Comparison of ENCODE assay signal across 23 cellular contexts in the genomic region with DNA sequence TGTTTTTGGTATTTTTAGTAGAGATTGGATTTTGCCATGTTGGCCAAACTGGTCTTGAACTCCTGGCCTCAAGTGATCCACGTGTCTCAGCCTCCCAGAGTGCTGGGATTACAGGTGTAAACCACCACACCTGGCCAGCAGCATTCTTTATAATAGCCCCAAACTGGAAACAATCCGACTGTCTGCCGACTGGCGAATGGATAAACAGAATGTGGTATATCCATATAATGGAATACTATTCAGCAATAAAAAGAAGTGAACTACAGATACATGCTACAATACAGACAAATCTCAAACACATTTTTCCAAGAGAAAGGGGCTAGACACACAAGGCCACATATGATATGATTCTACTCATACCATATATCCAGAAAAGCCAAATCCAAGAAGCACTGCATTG.
A peak's percentile ranks its signal among the peaks of the same experiment; 100 is the strongest.
DNase-seq lines count a peak whose midpoint lies in the region; ATAC-seq and TF ChIP-seq lines count a peak whose summit lies in the region.
"Had no signal": no experiment of that assay in that cellular context is flagged by ENCODE, and none has a peak within 500 bp of the region (broad histone marks: within the 10 kb centered on the region; RNA-seq: fewer than 3 reads in every experiment).

No MANE protein-coding gene starts in this region.

- H3K4me1 Mint-ChIP-seq in stimulated activated naive B cell treated with anti-CD40 and anti-IgM and Interleukin-4, amounts not matched to agents 10 μg/mL and 1 μg/mL and 100 μg/mL, for 72 hours: no peaks in the 10 kb centered on the region
- H3K4me1 Mint-ChIP-seq: CD14-positive monocyte; CD4-positive, alpha-beta memory T cell; CD4-positive, CD25-positive, alpha-beta regulatory T cell; CD8-positive, alpha-beta memory T cell had no signal

- no peaks in the 10 kb centered on the region for H3K36me3 ChIP-seq in right atrium auricular region
- H3K36me3 ChIP-seq: BE2C, BLaER1 had no signal

- peaks cover 0 to 36% of the 10 kb centered on the region in 2 donors for H3K9me3 ChIP-seq in right atrium auricular region
- H3K9me3 ChIP-seq: BE2C had no signal

- H3K27me3 Mint-ChIP-seq in stimulated activated naive B cell treated with anti-CD40 and anti-IgM and Interleukin-4, amounts not matched to agents 10 μg/mL and 1 μg/mL and 100 μg/mL, for 72 hours: peaks cover 26 to 37% of the 10 kb centered on the region in 2 donors

- H3K27me3 ChIP-seq in right atrium auricular region: no peaks in the 10 kb centered on the region
- H3K27me3 ChIP-seq: BE2C, BLaER1 had no signal

- no peak for TF ChIP-seq CTCF in right atrium auricular region (IDR thresholded peaks at IDR 0.05)

- H3K9me3 Mint-ChIP-seq in stimulated activated naive B cell treated with anti-CD40 and anti-IgM and Interleukin-4, amounts not matched to agents 10 μg/mL and 1 μg/mL and 100 μg/mL, for 72 hours: peaks cover 7 to 16% of the 10 kb centered on the region in 2 donors

- intact Hi-C loops in cardiac septum (cut with DNase I): no loop called here

- H3K27ac ChIP-seq in right atrium auricular region: no peak overlapping the region
- H3K27ac ChIP-seq: BLaER1 had no signal

- H3K27ac Mint-ChIP-seq in stimulated activated naive B cell treated with anti-CD40 and anti-IgM and Interleukin-4, amounts not matched to agents 10 μg/mL and 1 μg/mL and 100 μg/mL, for 72 hours: no peak overlapping the region
- H3K27ac Mint-ChIP-seq: CD14-positive monocyte; CD4-positive, alpha-beta memory T cell; CD4-positive, CD25-positive, alpha-beta regulatory T cell; CD8-positive, alpha-beta memory T cell had no signal

- no peak for ATAC-seq in stimulated activated naive B cell treated with anti-CD40 and anti-IgM and Interleukin-4, amounts not matched to agents 10 μg/mL and 1 μg/mL and 100 μg/mL, for 72 hours (replicated peaks)
- ATAC-seq: GM12878 had no signal

- DNase-seq in cardiac septum (ENCODE audit: low spot score): peak; percentile 5
- no peak for DNase-seq in right atrium auricular region (ENCODE audit: low spot score)
- DNase-seq in mesenteric fat pad (ENCODE audit: low spot score): peak; percentile 22
- no peak for DNase-seq in T-helper 2 cell
- DNase-seq in stimulated activated naive B cell treated with anti-CD40 and anti-IgM and Interleukin-4, amounts not matched to agents 10 μg/mL and 1 μg/mL and 100 μg/mL, for 72 hours: no peak
- DNase-seq: 8988T; ACHN; BE2C; C1 segment of cervical spinal cord; CD4-positive, alpha-beta memory T cell; CD4-positive, CD25-positive, alpha-beta regulatory T cell; CD8-positive, alpha-beta memory T cell; COR-L47; DMS 273 treated with DMSO at 0.1 percent for 48 hours; DMS153; DMS53; DMS79; DND-41; EL; GDM1 had no signal

- H3K4me1 ChIP-seq in right atrium auricular region: no peaks in the 10 kb centered on the region

- H3K36me3 Mint-ChIP-seq in stimulated activated naive B cell treated with anti-CD40 and anti-IgM and Interleukin-4, amounts not matched to agents 10 μg/mL and 1 μg/mL and 100 μg/mL, for 72 hours: no peaks in the 10 kb centered on the region
- H3K36me3 Mint-ChIP-seq: CD14-positive monocyte; CD4-positive, alpha-beta memory T cell; CD4-positive, CD25-positive, alpha-beta regulatory T cell; CD8-positive, alpha-beta memory T cell had no signal

- H3K4me3 ChIP-seq in right atrium auricular region: no peak overlapping the region
- H3K4me3 ChIP-seq: BLaER1, GM12878 had no signal

- H3K4me3 Mint-ChIP-seq in stimulated activated naive B cell treated with anti-CD40 and anti-IgM and Interleukin-4, amounts not matched to agents 10 μg/mL and 1 μg/mL and 100 μg/mL, for 72 hours: no peak overlapping the region
- H3K4me3 Mint-ChIP-seq: CD14-positive monocyte; CD4-positive, alpha-beta memory T cell; CD4-positive, CD25-positive, alpha-beta regulatory T cell; CD8-positive, alpha-beta memory T cell had no signal

Comparison
In these comparisons a context has a peak if more than half of its experiments do, and no peak if none do; other contexts are left out.
1. DNase-seq: peak in cardiac septum (single experiment) and mesenteric fat pad (single experiment); none in right atrium auricular region (single experiment), T-helper 2 cell (0 of 5) and stimulated activated naive B cell treated with anti-CD40 and anti-IgM and Interleukin-4, amounts not matched to agents 10 μg/mL and 1 μg/mL and 100 μg/mL, for 72 hours (single experiment).